ENCODE assay signal across 13 cellular contexts in genomic region chr5:6728795-6729183, GRCh38. TPM values are rescaled to one million over a fixed set of nuclear protein-coding genes. Genes with fewer than 3 reads are reported as not detected.
A peak's percentile ranks its signal among the peaks of the same experiment; 100 is the strongest.
DNase-seq lines count a peak whose midpoint lies in the region; ATAC-seq and TF ChIP-seq lines count a peak whose summit lies in the region.
"Had no signal": no experiment of that assay in that cellular context is flagged by ENCODE, and none has a peak within 500 bp of the region (broad histone marks: within the 10 kb centered on the region; RNA-seq: fewer than 3 reads in every experiment).

No MANE protein-coding gene starts in this region.

- H3K4me3 ChIP-seq in Loucy (ENCODE audit: low read length, poor library complexity, severe bottlenecking) (peak overlapping the region; percentile 43), colonic mucosa (no peak overlapping the region)
- H3K4me3 ChIP-seq: left ventricle myocardium inferior, ovary, SJCRH30 had no signal

- H2AFZ ChIP-seq in Loucy (ENCODE audit: low read length): no peak overlapping the region

- CTCF ChIA-PET in activated naive CD4-positive, alpha-beta T cell treated with anti-CD3 and anti-CD28 coated beads, Interleukin-2, amount 10 ng/mL, durations not matched to agents 7 days and 5 days (lab: Charles Lee): interaction anchor here (0.9 to 1.0 kb wide), 3 partner anchors 12 to 243 kb away, joined by 3 read pairs; no protein-coding TSS in a partner anchor

- peaks cover 84% of the 10 kb centered on the region for H4K20me1 ChIP-seq in Loucy (ENCODE audit: insufficient read depth, low read length, poor library complexity, severe bottlenecking)

- ATAC-seq in stimulated activated memory B cell treated with anti-CD40 and anti-IgM and Interleukin-4, amounts not matched to agents 10 μg/mL and 1 μg/mL and 100 μg/mL, for 72 hours: no peak
- no peak for ATAC-seq in GM18502 (IDR thresholded peaks at IDR 0.05; ENCODE audit: poor library complexity, unreplicated experiment)

- H3K9ac ChIP-seq in Loucy (ENCODE audit: low read depth, low read length, poor library complexity, severe bottlenecking) (peak overlapping the region; percentile 10), colonic mucosa (ENCODE audit: low read depth in 2 of 2, low read length in 2 of 2) (no peak overlapping the region)

- H3K4me1 Mint-ChIP-seq in activated naive CD4-positive, alpha-beta T cell treated with anti-CD3 and anti-CD28 coated beads, Interleukin-2, amount 10 ng/mL, durations not matched to agents 7 days and 5 days: peaks cover 70% of the 10 kb centered on the region
- peaks cover 93% of the 10 kb centered on the region for H3K4me1 Mint-ChIP-seq in activated naive CD8-positive, alpha-beta T cell (ENCODE audit: low read depth)
- H3K4me1 Mint-ChIP-seq in stimulated activated memory B cell treated with anti-CD40 and anti-IgM and Interleukin-4, amounts not matched to agents 10 μg/mL and 1 μg/mL and 100 μg/mL, for 72 hours: peaks cover 90% of the 10 kb centered on the region

- H3K27me3 Mint-ChIP-seq in activated naive CD4-positive, alpha-beta T cell treated with anti-CD3 and anti-CD28 coated beads, Interleukin-2, amount 10 ng/mL, durations not matched to agents 7 days and 5 days: no peaks in the 10 kb centered on the region
- no peaks in the 10 kb centered on the region for H3K27me3 Mint-ChIP-seq in activated naive CD8-positive, alpha-beta T cell
- no peaks in the 10 kb centered on the region for H3K27me3 Mint-ChIP-seq in stimulated activated memory B cell treated with anti-CD40 and anti-IgM and Interleukin-4, amounts not matched to agents 10 μg/mL and 1 μg/mL and 100 μg/mL, for 72 hours

- peaks cover 7% of the 10 kb centered on the region; the same call in 1 of the 2 replicates for H3F3A ChIP-seq in Loucy (ENCODE audit: low read depth)

- DNase-seq in activated naive CD4-positive, alpha-beta T cell treated with anti-CD3 and anti-CD28 coated beads, Interleukin-2, amount 10 ng/mL, durations not matched to agents 7 days and 5 days: no peak
- DNase-seq in activated naive CD4-positive, alpha-beta T cell (lab: John Stamatoyannopoulos, UW): no peak
- DNase-seq in colonic mucosa: no peak
- DNase-seq in LoVo (ENCODE audit: low spot score): no peak
- DNase-seq: activated gamma-delta T cell had no signal

- H3K9me2 ChIP-seq in Loucy (replicated peaks; ENCODE audit: low read depth, low read length): no peaks in the 10 kb centered on the region

- H3K79me2 ChIP-seq in Loucy (ENCODE audit: insufficient read depth, low read length): peaks cover 100% of the 10 kb centered on the region

- H3K4me3 Mint-ChIP-seq in activated naive CD4-positive, alpha-beta T cell treated with anti-CD3 and anti-CD28 coated beads, Interleukin-2, amount 10 ng/mL, durations not matched to agents 7 days and 5 days: no peak overlapping the region
- H3K4me3 Mint-ChIP-seq in activated naive CD8-positive, alpha-beta T cell: peak overlapping the region; percentile 8
- H3K4me3 Mint-ChIP-seq in stimulated activated memory B cell treated with anti-CD40 and anti-IgM and Interleukin-4, amounts not matched to agents 10 μg/mL and 1 μg/mL and 100 μg/mL, for 72 hours: no peak overlapping the region

- H3K4me2 ChIP-seq in Loucy (ENCODE audit: low read depth, low read length, poor library complexity, severe bottlenecking): peak overlapping the region; percentile 67

- TF ChIP-seq CTCF in Loucy (conservative IDR thresholded peaks at IDR 0.05; ENCODE audit: low read length) (no peak), colonic mucosa (IDR thresholded peaks at IDR 0.05) (no peak)

- no peaks in the 10 kb centered on the region for H3K27me3 ChIP-seq in Loucy (ENCODE audit: insufficient read depth, low read length, poor library complexity, severe bottlenecking)
- H3K27me3 ChIP-seq in colonic mucosa: no peaks in the 10 kb centered on the region
- H3K27me3 ChIP-seq: ovary, SJCRH30 had no signal

- intact Hi-C loops in colonic mucosa (cut with DNase I): no loop called here

- peaks cover 24% of the 10 kb centered on the region for H3K36me3 Mint-ChIP-seq in activated naive CD4-positive, alpha-beta T cell treated with anti-CD3 and anti-CD28 coated beads, Interleukin-2, amount 10 ng/mL, durations not matched to agents 7 days and 5 days
- peaks cover 3% of the 10 kb centered on the region for H3K36me3 Mint-ChIP-seq in activated naive CD8-positive, alpha-beta T cell
- H3K36me3 Mint-ChIP-seq in stimulated activated memory B cell treated with anti-CD40 and anti-IgM and Interleukin-4, amounts not matched to agents 10 μg/mL and 1 μg/mL and 100 μg/mL, for 72 hours: peaks cover 58% of the 10 kb centered on the region

- H3K9me3 ChIP-seq in Loucy (ENCODE audit: insufficient read depth, low read depth, low read length) (no peaks in the 10 kb centered on the region), colonic mucosa (no peaks in the 10 kb centered on the region)
- H3K9me3 ChIP-seq: left ventricle myocardium inferior, ovary, SJCRH30 had no signal

- H3K4me1 ChIP-seq in Loucy (ENCODE audit: insufficient read depth, low read length, poor library complexity, severe bottlenecking): peaks cover 45% of the 10 kb centered on the region
- H3K4me1 ChIP-seq in colonic mucosa: peaks cover 15% of the 10 kb centered on the region

- H3K27ac Mint-ChIP-seq in activated naive CD4-positive, alpha-beta T cell treated with anti-CD3 and anti-CD28 coated beads, Interleukin-2, amount 10 ng/mL, durations not matched to agents 7 days and 5 days: peak overlapping the region; percentile 81
- H3K27ac Mint-ChIP-seq in activated naive CD8-positive, alpha-beta T cell: peak overlapping the region; percentile 7
- H3K27ac Mint-ChIP-seq in stimulated activated memory B cell treated with anti-CD40 and anti-IgM and Interleukin-4, amounts not matched to agents 10 μg/mL and 1 μg/mL and 100 μg/mL, for 72 hours: peak overlapping the region; percentile 89

- H3K36me3 ChIP-seq in Loucy (ENCODE audit: insufficient read depth, low read length) (peaks cover 48% of the 10 kb centered on the region; the same call in 1 of the 2 replicates), colonic mucosa (no peaks in the 10 kb centered on the region)
- H3K36me3 ChIP-seq: left ventricle myocardium inferior, ovary, SJCRH30 had no signal

- H3K27ac ChIP-seq in colonic mucosa: no peak overlapping the region
- H3K27ac ChIP-seq: epithelial cell of prostate, left ventricle myocardium inferior, ovary, SJCRH30 had no signal

- H3K9me3 Mint-ChIP-seq in activated naive CD4-positive, alpha-beta T cell treated with anti-CD3 and anti-CD28 coated beads, Interleukin-2, amount 10 ng/mL, durations not matched to agents 7 days and 5 days: no peaks in the 10 kb centered on the region
- H3K9me3 Mint-ChIP-seq in activated naive CD8-positive, alpha-beta T cell (ENCODE audit: low read depth): no peaks in the 10 kb centered on the region
- no peaks in the 10 kb centered on the region for H3K9me3 Mint-ChIP-seq in stimulated activated memory B cell treated with anti-CD40 and anti-IgM and Interleukin-4, amounts not matched to agents 10 μg/mL and 1 μg/mL and 100 μg/mL, for 72 hours

RNA-seq across cellular contexts. Expression of gene TENT4A, which starts 15.6 kb away (rescaled TPM):
- 10 to 100 TPM; 17.1 to 21.9 TPM for total RNA-seq in colonic mucosa

Comparison
In these comparisons a context has a peak if more than half of its experiments do, and no peak if none do; other contexts are left out.
1. H3K27ac Mint-ChIP-seq: peak in every context shown above with its lines; median percentile 89 in stimulated activated memory B cell treated with anti-CD40 and anti-IgM and Interleukin-4, amounts not matched to agents 10 μg/mL and 1 μg/mL and 100 μg/mL, for 72 hours; 81 in activated naive CD4-positive, alpha-beta T cell treated with anti-CD3 and anti-CD28 coated beads, Interleukin-2, amount 10 ng/mL, durations not matched to agents 7 days and 5 days; 7 in activated naive CD8-positive, alpha-beta T cell.